8 cellular contexts compared by ENCODE assay signal in the genomic region with DNA sequence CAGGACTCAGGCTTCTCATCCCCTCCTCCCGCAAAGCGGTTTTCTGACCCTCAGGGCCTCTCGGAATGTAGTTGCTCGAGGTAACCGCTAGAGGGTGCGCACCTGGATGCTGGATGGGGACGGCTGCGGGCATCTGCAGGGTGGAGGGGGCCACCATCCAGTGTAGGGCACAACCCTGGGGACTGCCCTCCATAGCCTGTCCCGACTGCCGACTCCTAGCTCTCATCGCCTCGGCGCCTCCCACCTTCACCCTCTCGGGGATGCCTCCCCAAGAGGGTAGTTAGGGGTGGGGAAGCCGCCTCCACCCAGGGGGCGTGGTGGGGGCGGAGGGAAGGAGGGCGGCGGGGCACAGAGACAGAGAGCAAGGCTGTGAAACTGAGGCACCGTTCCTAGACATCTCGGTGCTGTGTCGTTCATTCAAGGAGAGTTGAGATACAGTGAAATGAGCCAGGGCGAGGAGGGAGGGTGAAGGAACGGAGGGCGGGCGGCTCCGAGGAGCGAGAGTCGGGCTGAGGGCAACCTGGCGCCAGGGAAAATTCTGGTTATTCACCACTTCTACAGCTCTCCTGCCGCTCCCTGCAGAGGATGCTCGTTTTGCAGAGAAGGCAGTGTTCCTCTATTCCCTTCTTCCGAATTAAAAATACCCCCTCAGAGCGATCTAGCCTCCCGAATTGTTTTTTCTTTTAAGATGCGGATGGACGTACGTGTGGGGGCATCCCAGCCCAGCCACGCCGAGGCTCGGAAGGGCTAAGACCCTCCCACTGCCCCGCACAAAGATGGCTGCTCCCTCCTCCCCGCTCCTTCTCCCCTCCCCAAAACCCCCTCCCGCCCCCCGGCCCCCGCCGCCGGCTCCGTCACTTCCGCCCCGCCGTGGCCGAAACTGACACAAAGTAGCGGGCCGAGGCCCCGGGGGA.
DNase-seq lines count a peak whose midpoint lies in the region; ATAC-seq and TF ChIP-seq lines count a peak whose summit lies in the region.

A gene with protein sequence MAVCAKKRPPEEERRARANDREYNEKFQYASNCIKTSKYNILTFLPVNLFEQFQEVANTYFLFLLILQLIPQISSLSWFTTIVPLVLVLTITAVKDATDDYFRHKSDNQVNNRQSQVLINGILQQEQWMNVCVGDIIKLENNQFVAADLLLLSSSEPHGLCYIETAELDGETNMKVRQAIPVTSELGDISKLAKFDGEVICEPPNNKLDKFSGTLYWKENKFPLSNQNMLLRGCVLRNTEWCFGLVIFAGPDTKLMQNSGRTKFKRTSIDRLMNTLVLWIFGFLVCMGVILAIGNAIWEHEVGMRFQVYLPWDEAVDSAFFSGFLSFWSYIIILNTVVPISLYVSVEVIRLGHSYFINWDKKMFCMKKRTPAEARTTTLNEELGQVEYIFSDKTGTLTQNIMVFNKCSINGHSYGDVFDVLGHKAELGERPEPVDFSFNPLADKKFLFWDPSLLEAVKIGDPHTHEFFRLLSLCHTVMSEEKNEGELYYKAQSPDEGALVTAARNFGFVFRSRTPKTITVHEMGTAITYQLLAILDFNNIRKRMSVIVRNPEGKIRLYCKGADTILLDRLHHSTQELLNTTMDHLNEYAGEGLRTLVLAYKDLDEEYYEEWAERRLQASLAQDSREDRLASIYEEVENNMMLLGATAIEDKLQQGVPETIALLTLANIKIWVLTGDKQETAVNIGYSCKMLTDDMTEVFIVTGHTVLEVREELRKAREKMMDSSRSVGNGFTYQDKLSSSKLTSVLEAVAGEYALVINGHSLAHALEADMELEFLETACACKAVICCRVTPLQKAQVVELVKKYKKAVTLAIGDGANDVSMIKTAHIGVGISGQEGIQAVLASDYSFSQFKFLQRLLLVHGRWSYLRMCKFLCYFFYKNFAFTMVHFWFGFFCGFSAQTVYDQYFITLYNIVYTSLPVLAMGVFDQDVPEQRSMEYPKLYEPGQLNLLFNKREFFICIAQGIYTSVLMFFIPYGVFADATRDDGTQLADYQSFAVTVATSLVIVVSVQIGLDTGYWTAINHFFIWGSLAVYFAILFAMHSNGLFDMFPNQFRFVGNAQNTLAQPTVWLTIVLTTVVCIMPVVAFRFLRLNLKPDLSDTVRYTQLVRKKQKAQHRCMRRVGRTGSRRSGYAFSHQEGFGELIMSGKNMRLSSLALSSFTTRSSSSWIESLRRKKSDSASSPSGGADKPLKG (plus strand): TSS at position 857 of the 914 bp plus-strand sequence. CDS start 2,617 bp downstream, outside the sequence.

- peak; percentile 77 for DNase-seq in EL
- DNase-seq in NCI-H446 treated with DMSO at 0.1 percent for 48 hours (lab: John Stamatoyannopoulos, UW), result peak; percentile 47
- peak; percentile 78 to 81 for DNase-seq in activated CD4-positive, alpha-beta T cell treated with anti-CD3 and anti-CD28 coated beads for 4 hours
- peak; percentile 72 for DNase-seq in choroid plexus epithelial cell (ENCODE audit: low read depth)
- peak in 3 of 4 experiments; percentile 64 to 77 (median 67) for DNase-seq in stimulated activated CD4-positive, alpha-beta T cell treated with anti-CD3 and anti-CD28 coated beads, Interleukin-1b, Interleukin-23, amount 100 ng/mL, for 24 hours (ENCODE audit: low read depth in 4 of 4, low spot score in 1 of 4)

- TF ChIP-seq CTCF in choroid plexus epithelial cell (conservative IDR thresholded peaks at IDR 0.05; ENCODE audit: low read depth, low read length), result peak; percentile 91

- peak within 1 kb of the TSS; percentile 85 for H3K27ac ChIP-seq in layer of hippocampus (ENCODE audit: low read depth, low read length)

- ATAC-seq in HG03135 (IDR thresholded peaks at IDR 0.05; ENCODE audit: unreplicated experiment) (peak; percentile 45), GM18873 (IDR thresholded peaks at IDR 0.05; ENCODE audit: low FRiP score, unreplicated experiment) (no peak)

- H3K4me3 ChIP-seq in choroid plexus epithelial cell (ENCODE audit: low read depth, low read length), result peak within 1 kb of the TSS; percentile 76

- no peaks in the 10 kb centered on the region for H3K27me3 ChIP-seq in layer of hippocampus (ENCODE audit: control insufficient read depth, insufficient read depth, low read length)
